ENCODE assay signal across 21 cellular contexts in the genomic region with DNA sequence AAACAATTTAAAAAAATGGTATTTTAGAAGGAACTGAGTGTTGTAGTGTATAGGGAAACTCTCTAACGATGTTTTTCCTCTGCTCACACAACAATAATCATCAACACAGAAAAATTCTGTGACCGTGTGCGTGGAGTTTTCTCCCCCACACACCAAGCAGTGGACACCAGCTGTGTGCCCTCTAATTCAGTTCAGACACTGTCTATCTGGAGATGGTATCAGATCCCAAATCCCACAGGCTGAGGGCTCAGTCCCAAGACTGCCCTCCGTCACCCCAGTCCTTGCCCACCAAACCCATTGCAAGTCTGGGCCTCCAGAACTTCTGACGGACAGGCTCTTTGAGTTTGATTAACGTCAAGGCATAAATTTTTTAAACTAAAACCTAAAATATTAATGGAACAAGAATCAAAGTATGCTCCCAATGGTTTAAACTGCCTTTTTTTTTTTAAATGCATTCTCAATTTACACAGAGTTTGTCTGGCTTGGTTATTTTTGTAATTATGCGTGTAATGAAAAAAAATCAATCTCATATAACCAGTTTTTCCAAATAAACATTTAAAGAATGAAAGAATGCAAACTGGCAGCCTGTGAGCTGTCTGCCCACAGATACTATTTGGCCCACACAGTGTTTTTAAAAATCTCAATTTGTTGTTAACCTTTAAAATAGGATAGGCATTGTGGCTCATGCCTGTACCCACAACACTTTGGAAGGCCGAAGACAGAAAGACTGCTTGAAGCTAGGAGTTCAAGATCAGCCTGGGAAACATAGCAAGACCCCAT.
"Had no signal": no experiment of that assay in that cellular context is flagged by ENCODE, and none has a peak within 500 bp of the region (broad histone marks: within the 10 kb centered on the region; RNA-seq: fewer than 3 reads in every experiment).

No MANE protein-coding gene starts in this region.

- H3K27me3 Mint-ChIP-seq: activated naive CD8-positive, alpha-beta T cell; activated T-cell treated with anti-CD3 and anti-CD28 coated beads, Interleukin-2, amount 50 U/mL, for 24 hours; activated T-helper 17 cell treated with anti-CD3 and anti-CD28 coated beads, Interleukin-2, amount 50 U/mL, for 72 hours; memory B cell; naive B cell; type B pancreatic cell had no signal

- H3K27ac ChIP-seq: colonic mucosa, dorsolateral prefrontal cortex, esophagus muscularis mucosa, gastroesophageal sphincter, right lobe of liver, vagina had no signal

- H3K27me3 ChIP-seq: colonic mucosa, dorsolateral prefrontal cortex, esophagus muscularis mucosa, gastroesophageal sphincter, right lobe of liver, vagina had no signal

- H3K36me3 ChIP-seq: colonic mucosa, esophagus muscularis mucosa, gastroesophageal sphincter, right lobe of liver, vagina had no signal

- H3K9me3 Mint-ChIP-seq: type B pancreatic cell had no signal

- H3K4me1 ChIP-seq: colonic mucosa had no signal

- ATAC-seq: activated T-helper 17 cell treated with anti-CD3 and anti-CD28 coated beads, Interleukin-2, amount 50 U/mL, for 72 hours; gastroesophageal sphincter; right lobe of liver; stimulated activated effector memory CD8-positive, alpha-beta T cell treated with anti-CD3 and anti-CD28 coated beads, Interleukin-12 subunit alpha, Interleukin-12 subunit beta, amount 100 ng/mL, for 72 hours had no signal

- DNase-seq: activated CD8-positive, alpha-beta memory T cell treated with anti-CD3 and anti-CD28 coated beads, Interleukin-2, amount 50 U/mL, for 4 hours; activated T-cell treated with anti-CD3 and anti-CD28 coated beads, Interleukin-2, amount 50 U/mL, for 24 hours; colonic mucosa; dorsolateral prefrontal cortex; head of caudate nucleus; left cardiac atrium; naive B cell; occipital lobe; posterior cingulate gyrus; right lobe of liver; stimulated activated CD4-positive, alpha-beta T cell treated with anti-CD3 and anti-CD28 coated beads, Interleukin-2, amount 100 ng/mL, for 24 hours had no signal

- H3K9me3 ChIP-seq: colonic mucosa, right lobe of liver, vagina had no signal

- H3K4me3 Mint-ChIP-seq: activated naive CD8-positive, alpha-beta T cell; activated T-cell treated with anti-CD3 and anti-CD28 coated beads, Interleukin-2, amount 50 U/mL, for 24 hours; activated T-helper 17 cell treated with anti-CD3 and anti-CD28 coated beads, Interleukin-2, amount 50 U/mL, for 72 hours; memory B cell; naive B cell; neural crest cell; stimulated activated effector memory CD8-positive, alpha-beta T cell treated with anti-CD3 and anti-CD28 coated beads, Interleukin-12 subunit alpha, Interleukin-12 subunit beta, amount 100 ng/mL, for 72 hours; type B pancreatic cell had no signal

- H3K4me3 ChIP-seq: colonic mucosa, dorsolateral prefrontal cortex, esophagus muscularis mucosa, gastroesophageal sphincter, right lobe of liver, skin epidermis, vagina had no signal

- H3K27ac Mint-ChIP-seq: activated naive CD8-positive, alpha-beta T cell; activated T-cell treated with anti-CD3 and anti-CD28 coated beads, Interleukin-2, amount 50 U/mL, for 24 hours; activated T-helper 17 cell treated with anti-CD3 and anti-CD28 coated beads, Interleukin-2, amount 50 U/mL, for 72 hours; stimulated activated effector memory CD8-positive, alpha-beta T cell treated with anti-CD3 and anti-CD28 coated beads, Interleukin-12 subunit alpha, Interleukin-12 subunit beta, amount 100 ng/mL, for 72 hours; type B pancreatic cell had no signal
